Comparison of ENCODE assay signal across 8 cellular contexts in genomic region chr10:24552346-24553016, GRCh38.
A peak's percentile ranks its signal among the peaks of the same experiment; 100 is the strongest.
DNase-seq lines count a peak whose midpoint lies in the region; ATAC-seq and TF ChIP-seq lines count a peak whose summit lies in the region.

No MANE protein-coding gene starts in this region.

- peaks cover 8% of the 10 kb centered on the region for H3F3A ChIP-seq in smooth muscle cell (ENCODE audit: low read depth)

- H2AFZ ChIP-seq in smooth muscle cell (ENCODE audit: low read depth), result no peak overlapping the region

- DNase-seq in BJ (ENCODE audit: low read depth), result no peak
- DNase-seq in NCI-H146 treated with DMSO at 0.1 percent for 48 hours (lab: John Stamatoyannopoulos, UW; ENCODE audit: unreplicated experiment), result peak; percentile 11
- peak; percentile 94 for DNase-seq in epithelial cell of esophagus (ENCODE audit: low read depth)
- no peak for DNase-seq in smooth muscle cell (lab: John Stamatoyannopoulos, UW; ENCODE audit: unreplicated experiment)
- DNase-seq in SK-N-DZ (ENCODE audit: low spot score), result no peak

- POLR2A ChIA-PET in BJ (lab: Charles Lee), result no interaction called here

- H3K4me3 ChIP-seq in BJ (ENCODE audit: low read depth, low read length) (no peak overlapping the region), epithelial cell of esophagus (ENCODE audit: low read length) (no peak overlapping the region), smooth muscle cell (no peak overlapping the region)

- H3K27ac ChIP-seq in smooth muscle cell (ENCODE audit: low read depth), result no peak overlapping the region

- H3K79me2 ChIP-seq in smooth muscle cell (ENCODE audit: low read depth), result no peaks in the 10 kb centered on the region

- H3K4me2 ChIP-seq in smooth muscle cell, result no peak overlapping the region

- H3K4me1 ChIP-seq in smooth muscle cell (ENCODE audit: low read depth), result no peaks in the 10 kb centered on the region

- no peak overlapping the region for H3K9ac ChIP-seq in smooth muscle cell (ENCODE audit: low read depth)

- H3K27me3 ChIP-seq in BJ (ENCODE audit: control insufficient read depth, insufficient read depth, low read length) (no peaks in the 10 kb centered on the region), smooth muscle cell (ENCODE audit: low read depth) (no peaks in the 10 kb centered on the region)

- no peaks in the 10 kb centered on the region for H3K36me3 ChIP-seq in BJ (ENCODE audit: control insufficient read depth, insufficient read depth, low read length)
- no peaks in the 10 kb centered on the region for H3K36me3 ChIP-seq in smooth muscle cell (ENCODE audit: low read depth)

- ATAC-seq in GM19351 (IDR thresholded peaks at IDR 0.05; ENCODE audit: unreplicated experiment) (peak; percentile 62), GM18861 (IDR thresholded peaks at IDR 0.05; ENCODE audit: unreplicated experiment) (no peak), GM21447 (IDR thresholded peaks at IDR 0.05; ENCODE audit: unreplicated experiment) (no peak)

- no peaks in the 10 kb centered on the region for H3K9me3 ChIP-seq in smooth muscle cell (replicated peaks; ENCODE audit: low read depth)

- CTCF ChIA-PET in BJ (lab: Yijun Ruan, JAX), result interaction anchor here (3.3 kb wide), 1 partner anchor 33 kb away, joined by 12 read pairs; no protein-coding TSS in a partner anchor

- no peaks in the 10 kb centered on the region for H4K20me1 ChIP-seq in smooth muscle cell (ENCODE audit: low read depth)

- WGBS in smooth muscle cell (ENCODE audit: low lambda C conversion rate), result 49% methylated on average over 22 of the region's 22 CpGs

- peak; percentile 36; the same call in 1 of the 2 replicates for TF ChIP-seq CTCF in BJ (IDR thresholded peaks at IDR 0.05; ENCODE audit: insufficient read depth, low read depth, low read length)
- TF ChIP-seq CTCF in epithelial cell of esophagus (IDR thresholded peaks at IDR 0.05; ENCODE audit: insufficient read depth, low read depth, low read length, missing control alignments), result peak; percentile 80
- TF ChIP-seq CTCF in smooth muscle cell (IDR thresholded peaks at IDR 0.05; ENCODE audit: borderline replicate concordance, insufficient read depth, poor library complexity, severe bottlenecking), result peak; percentile 42

Comparison
In these comparisons a context has a peak if more than half of its experiments do, and no peak if none do; other contexts are left out.
1. DNase-seq: peak in NCI-H146 treated with DMSO at 0.1 percent for 48 hours (single experiment) and epithelial cell of esophagus (single experiment); none in BJ (single experiment), smooth muscle cell (single experiment) and SK-N-DZ (single experiment).
2. Peak in every context shown above with its lines, with median percentiles within 50 percentile points of each other: CTCF ChIP-seq.